Comparison of ENCODE assay signal across 9 cellular contexts in the genomic region with DNA sequence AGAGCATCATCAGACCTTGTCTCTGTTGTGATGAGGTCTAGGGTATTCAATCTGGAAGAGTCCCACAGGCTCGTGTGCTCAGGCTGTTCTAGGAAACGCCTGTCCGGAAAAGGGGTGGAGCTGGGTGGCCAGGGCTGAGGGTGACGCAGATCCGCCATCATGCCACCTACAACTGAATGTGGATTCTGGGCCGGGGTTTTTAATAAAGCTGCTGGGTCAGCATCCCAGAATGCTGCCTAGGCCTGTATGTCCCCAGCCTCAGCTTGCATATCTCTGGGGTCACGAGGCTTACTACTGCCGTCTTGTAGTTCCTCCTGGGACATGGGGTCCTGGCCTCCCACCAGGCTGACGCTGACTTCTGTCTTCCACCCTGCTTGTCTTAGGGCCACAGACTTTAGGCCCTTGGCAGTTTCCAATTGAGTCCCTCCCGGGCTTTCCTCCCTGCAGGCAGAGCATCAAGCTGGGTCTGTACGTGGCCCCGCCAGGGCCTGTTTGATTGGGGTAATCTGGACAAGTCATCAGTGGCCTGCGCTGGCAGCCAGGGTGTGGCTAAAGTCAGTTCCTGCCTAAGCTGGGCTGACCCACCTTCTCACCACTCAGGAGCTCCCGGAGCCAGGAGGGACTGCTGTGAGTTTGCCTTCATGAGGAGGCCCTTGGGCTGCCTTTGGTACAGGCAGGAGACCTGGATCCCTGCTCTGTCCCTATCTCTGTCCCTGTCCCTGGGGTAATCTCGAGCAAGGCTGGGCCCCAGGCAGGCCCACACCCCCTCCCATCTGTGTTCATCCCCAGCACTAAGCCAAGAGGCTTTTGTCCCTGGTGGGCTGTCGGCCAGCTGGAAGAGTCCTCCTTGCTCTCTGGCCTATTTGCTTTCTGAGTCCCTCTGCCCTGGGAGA.
DNase-seq lines count a peak whose midpoint lies in the region; ATAC-seq and TF ChIP-seq lines count a peak whose summit lies in the region.
"Had no signal": no experiment of that assay in that cellular context is flagged by ENCODE, and none has a peak within 500 bp of the region (broad histone marks: within the 10 kb centered on the region; RNA-seq: fewer than 3 reads in every experiment).

No MANE protein-coding gene starts in this region.

- no peaks in the 10 kb centered on the region for H3K36me3 ChIP-seq in thoracic aorta

- H3K4me1 ChIP-seq in thoracic aorta (ENCODE audit: control insufficient read depth in 1 of 2, low read depth in 2 of 2), result peaks cover 61 to 88% of the 10 kb centered on the region in 2 donors

- 27% methylated on average over 16 of the region's 16 CpGs for WGBS in lower leg skin, 2 donors

- H3K4me3 ChIP-seq in lower leg skin (ENCODE audit: low read depth, poor library complexity, severe bottlenecking) (no peak overlapping the region), thoracic aorta (no peak overlapping the region)

- ATAC-seq in thoracic aorta (ENCODE audit: insufficient number of reproducible peaks, low FRiP score, low read depth), result no peak

- TF ChIP-seq POLR2A in lower leg skin (IDR thresholded peaks at IDR 0.05), result no peak

- TF ChIP-seq CTCF in lower leg skin (IDR thresholded peaks at IDR 0.05) (no peak), thoracic aorta (IDR thresholded peaks at IDR 0.05) (no peak)

- H3K27ac ChIP-seq in caudate nucleus (ENCODE audit: low read depth, low read length) (peak overlapping the region; percentile 86), thoracic aorta (peak overlapping the region; percentile 61 to 97)
- H3K27ac ChIP-seq: 22Rv1 had no signal

- intact Hi-C loops in lower leg skin (cut with DNase I; ENCODE audit: low total_unique reads), result no loop called here

- peak; percentile 32 for DNase-seq in NCI-H2029 (lab: John Stamatoyannopoulos, UW)
- DNase-seq in NCI-H2029 treated with DMSO at 0.1 percent for 48 hours (lab: John Stamatoyannopoulos, UW), result no peak
- peak in 55 of 61 donors; percentile 22 to 84 (median 65) for DNase-seq in caudate nucleus (lab: John Stamatoyannopoulos, UW)
- peak; percentile 77 to 94 for DNase-seq in lower leg skin (ENCODE audit: low spot score in 2 of 2)
- no peak for DNase-seq in thoracic aorta (ENCODE audit: low spot score)
- DNase-seq in activated T-cell treated with anti-CD3 and anti-CD28 coated beads, Interleukin-2, amount 50 U/mL, for 1 hour, result no peak
- DNase-seq in effector CD8-positive, alpha-beta T cell (lab: John Stamatoyannopoulos, UW), result no peak
- DNase-seq in epidermal melanocyte (ENCODE audit: insufficient read length, low spot score), result no peak

- no peaks in the 10 kb centered on the region for H3K9me3 ChIP-seq in thoracic aorta

- H3K27me3 ChIP-seq in thoracic aorta (replicated peaks; ENCODE audit: insufficient read depth), result no peaks in the 10 kb centered on the region

Comparison
In these comparisons a context has a peak if more than half of its experiments do, and no peak if none do; other contexts are left out.
1. DNase-seq: peak in NCI-H2029 (single experiment), caudate nucleus (55 of 61) and lower leg skin (2 of 2); none in NCI-H2029 treated with DMSO at 0.1 percent for 48 hours (single experiment), thoracic aorta (single experiment), activated T-cell treated with anti-CD3 and anti-CD28 coated beads, Interleukin-2, amount 50 U/mL, for 1 hour (single experiment), effector CD8-positive, alpha-beta T cell (single experiment) and epidermal melanocyte (single experiment).